ENCODE assay signal across 6 cellular contexts in genomic region chr17:7323731-7324437, GRCh38.
A peak's percentile ranks its signal among the peaks of the same experiment; 100 is the strongest.
DNase-seq lines count a peak whose midpoint lies in the region; ATAC-seq lines count a peak whose summit lies in the region.

No MANE protein-coding gene starts in this region.

- H3K27me3 Mint-ChIP-seq in memory B cell = no peaks in the 10 kb centered on the region

- H3K27ac Mint-ChIP-seq in memory B cell = no peak overlapping the region

- peaks cover 12% of the 10 kb centered on the region for H3K36me3 Mint-ChIP-seq in memory B cell

- H3K4me3 Mint-ChIP-seq in memory B cell = no peak overlapping the region

- DNase-seq in NAMALWA (ENCODE audit: low spot score) = peak; percentile 34
- DNase-seq in activated naive CD4-positive, alpha-beta T cell treated with Interleukin-2 at 50 U/mL for 16 hours = peak; percentile 72
- peak; percentile 70 to 80 for DNase-seq in memory B cell (ENCODE audit: low spot score in 2 of 2)
- DNase-seq in NCI-H2196 (lab: John Stamatoyannopoulos, UW; ENCODE audit: unreplicated experiment) = no peak
- no peak for DNase-seq in NCI-H1436 (lab: John Stamatoyannopoulos, UW)

- no peaks in the 10 kb centered on the region for H3K9me3 Mint-ChIP-seq in memory B cell

- peaks cover 17% of the 10 kb centered on the region for H3K4me1 Mint-ChIP-seq in memory B cell

- ATAC-seq in memory B cell (ENCODE audit: low read depth) (peak; percentile 53), HG02763 (IDR thresholded peaks at IDR 0.05; ENCODE audit: unreplicated experiment) (no peak)

Comparison
In these comparisons a context has a peak if more than half of its experiments do, and no peak if none do; other contexts are left out.
1. DNase-seq: peak in NAMALWA (single experiment), activated naive CD4-positive, alpha-beta T cell treated with Interleukin-2 at 50 U/mL for 16 hours (single experiment) and memory B cell (2 of 2); none in NCI-H2196 (single experiment) and NCI-H1436 (single experiment).